ENCODE assay signal across 17 cellular contexts in the genomic region with DNA sequence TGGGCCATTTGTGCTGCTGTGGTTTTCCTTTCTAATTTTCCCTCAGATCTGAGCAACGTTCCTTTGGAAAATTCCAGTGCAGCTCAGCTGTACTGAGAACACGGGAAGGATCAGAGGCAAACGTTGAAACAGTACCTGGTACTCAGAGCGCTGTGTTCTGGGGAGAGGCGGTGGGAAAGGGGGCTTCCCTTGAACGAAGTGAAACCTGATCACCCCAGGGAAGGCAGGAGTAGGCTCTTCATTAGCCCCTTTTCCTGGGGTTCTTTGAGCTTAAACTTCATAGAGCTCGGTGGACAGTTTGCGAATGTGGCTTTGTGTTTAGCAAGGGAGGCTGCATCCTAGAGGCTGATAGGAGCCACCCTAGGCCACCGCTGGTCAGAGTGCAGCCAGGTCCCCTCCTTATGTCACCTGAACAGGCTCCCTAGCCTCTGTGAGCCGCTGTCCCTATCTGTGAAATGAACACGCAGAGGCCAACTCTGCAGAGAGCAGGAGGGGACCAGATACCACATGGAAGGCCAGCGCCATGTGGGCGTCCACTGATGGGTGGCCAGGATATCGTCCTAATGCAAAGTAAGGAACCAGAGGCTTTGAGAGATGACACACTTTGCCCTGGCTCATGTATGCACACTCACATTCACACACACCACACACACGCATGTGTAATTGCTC.
"Had no signal": no experiment of that assay in that cellular context is flagged by ENCODE, and none has a peak within 500 bp of the region (broad histone marks: within the 10 kb centered on the region; RNA-seq: fewer than 3 reads in every experiment).

No MANE protein-coding gene starts in this region.

- H3K4me1 ChIP-seq: esophagus squamous epithelium, gastroesophageal sphincter, neural progenitor cell, tibial artery had no signal

- H3K27ac Mint-ChIP-seq: immature natural killer cell; mesothelial cell of epicardium; natural killer cell treated with Interleukin-12 subunit alpha and Interleukin-12 subunit beta and Interleukin-15 and Interleukin-18, amount 100 ng/mL, for 72 hours; neural progenitor cell had no signal

- H3K9ac ChIP-seq: neural progenitor cell had no signal

- H3K4me3 Mint-ChIP-seq: immature natural killer cell; mesothelial cell of epicardium; natural killer cell treated with Interleukin-12 subunit alpha and Interleukin-12 subunit beta and Interleukin-15 and Interleukin-18, amount 100 ng/mL, for 72 hours; neural progenitor cell had no signal

- H3K4me1 Mint-ChIP-seq: immature natural killer cell, mesothelial cell of epicardium, neural progenitor cell had no signal

- H3K9me3 ChIP-seq: esophagus squamous epithelium, gastroesophageal sphincter, tibial artery had no signal

- H3K36me3 Mint-ChIP-seq: immature natural killer cell; mesothelial cell of epicardium; natural killer cell treated with Interleukin-12 subunit alpha and Interleukin-12 subunit beta and Interleukin-15 and Interleukin-18, amount 100 ng/mL, for 72 hours; neural progenitor cell had no signal

- H3K4me3 ChIP-seq: esophagus squamous epithelium, gastroesophageal sphincter, neural progenitor cell, skin epidermis, tibial artery had no signal

- H3K9me3 Mint-ChIP-seq: immature natural killer cell; mesothelial cell of epicardium; natural killer cell treated with Interleukin-12 subunit alpha and Interleukin-12 subunit beta and Interleukin-15 and Interleukin-18, amount 100 ng/mL, for 72 hours had no signal

- H3K27ac ChIP-seq: esophagus squamous epithelium, gastroesophageal sphincter, neural progenitor cell, skin epidermis, tibial artery had no signal

- DNase-seq: cerebellar nuclear complex; dermis blood vessel endothelial cell; esophagus squamous epithelium; foreskin fibroblast; glutamatergic neuron; immature natural killer cell; kidney; mammary epithelial cell; occipital lobe; stimulated activated CD4-positive, alpha-beta T cell treated with anti-CD3 and anti-CD28 coated beads, Interleukin-12 subunit alpha, Interleukin-12 subunit beta, amount 100 ng/mL, for 4 hours; stimulated activated naive CD8-positive, alpha-beta T cell treated with anti-CD3 and anti-CD28 coated beads, Interleukin-15, Interleukin-2, amounts not matched to agents 100 U/mL and 50 U/mL, for 24 hours had no signal

- H3K27me3 ChIP-seq: neural progenitor cell had no signal

- H2AFZ ChIP-seq: neural progenitor cell had no signal

- H3K4me2 ChIP-seq: neural progenitor cell had no signal
